Comparison of ENCODE assay signal across 21 cellular contexts in the genomic region with DNA sequence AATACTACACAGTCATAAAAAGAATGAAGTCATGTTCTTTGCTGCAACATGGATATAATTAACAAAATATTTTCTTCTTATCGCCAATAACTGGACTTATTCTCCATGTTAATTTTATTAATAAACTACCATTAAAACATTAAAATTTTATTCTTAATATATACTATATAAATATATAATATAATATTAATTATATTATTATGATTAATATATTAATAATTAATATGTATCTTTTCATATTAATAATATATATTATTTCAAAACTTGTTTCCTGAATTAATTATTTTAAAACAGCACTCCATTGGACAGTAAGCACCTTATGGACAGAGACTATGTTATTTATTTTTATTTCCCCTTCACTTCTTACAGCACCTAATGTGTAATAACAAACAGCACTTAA.
DNase-seq lines count a peak whose midpoint lies in the region; ATAC-seq, FAIRE-seq and TF ChIP-seq lines count a peak whose summit lies in the region.
"Had no signal": no experiment of that assay in that cellular context is flagged by ENCODE, and none has a peak within 500 bp of the region (broad histone marks: within the 10 kb centered on the region; RNA-seq: fewer than 3 reads in every experiment).

No MANE protein-coding gene starts in this region.

- H3K4me1 ChIP-seq in pancreas (no peaks in the 10 kb centered on the region), right cardiac atrium (ENCODE audit: control insufficient read depth, insufficient read depth, low read length) (no peaks in the 10 kb centered on the region)
- H3K4me1 ChIP-seq: A549 had no signal

- no peaks in the 10 kb centered on the region for H3K36me3 ChIP-seq in pancreas

- H3K27ac ChIP-seq in pancreas (no peak overlapping the region), right cardiac atrium (ENCODE audit: low read length) (no peak overlapping the region)
- H3K27ac ChIP-seq: 22Rv1, A549 had no signal

- intact Hi-C loops in pancreas (cut with DNase I) = no loop called here
- intact Hi-C loops in right cardiac atrium (cut with DNase I) = no loop called here

- FAIRE-seq in A204.1 (lab: Jason Lieb, UNC) (peak; percentile 95), TTC549 (lab: Jason Lieb, UNC) (peak; percentile 86), colon (lab: Jason Lieb, UNC) (peak; percentile 90), pancreas (lab: Jason Lieb, UNC) (peak; percentile 75)
- FAIRE-seq: GM18507 had no signal

- 94 to 98% methylated on average over 1 of the region's 1 CpG for WGBS in pancreas, 2 donors
- 99% methylated on average over 1 of the region's 1 CpG for WGBS in right cardiac atrium

- no peak for TF ChIP-seq CTCF in pancreas (IDR thresholded peaks at IDR 0.05)

- DNase-seq in pancreas = no peak
- no peak for DNase-seq in activated CD8-positive, alpha-beta memory T cell treated with anti-CD3 and anti-CD28 coated beads, Interleukin-2, amount 50 U/mL, for 4 hours
- no peak for DNase-seq in right cardiac atrium
- DNase-seq in AG08396 (ENCODE audit: low spot score) = no peak
- DNase-seq in NCI-H1092 treated with DMSO at 0.1 percent for 48 hours (lab: John Stamatoyannopoulos, UW) = no peak
- DNase-seq: ACHN; C1 segment of cervical spinal cord; Calu3; CD4-positive, alpha-beta memory T cell; COR-L47; DMS53; DMS79 treated with DMSO at 0.1 percent for 48 hours; H9 had no signal

- no peaks in the 10 kb centered on the region for H3K9me3 ChIP-seq in pancreas
- no peaks in the 10 kb centered on the region for H3K9me3 ChIP-seq in right cardiac atrium (ENCODE audit: control insufficient read depth, low read length)
- H3K9me3 ChIP-seq: A549 had no signal

- H3K27me3 ChIP-seq in pancreas = no peaks in the 10 kb centered on the region
- H3K27me3 ChIP-seq in right cardiac atrium (ENCODE audit: control insufficient read depth, insufficient read depth) = no peaks in the 10 kb centered on the region

- H3K4me3 ChIP-seq in pancreas (no peak overlapping the region), right cardiac atrium (ENCODE audit: low read length) (no peak overlapping the region)
- H3K4me3 ChIP-seq: A549, GM23338 had no signal

- ATAC-seq in pancreas = no peak
- no peak for ATAC-seq in right cardiac atrium
- ATAC-seq: A549, GM23338, HCT116 had no signal
